Comparison of ENCODE assay signal across 1 cellular context in genomic region chr11:93116641-93117577, GRCh38.
A peak's percentile ranks its signal among the peaks of the same experiment; 100 is the strongest.
TF ChIP-seq lines count a peak whose summit lies in the region.

No MANE protein-coding gene starts in this region.

TF ChIP-seq in GM23338, 12 proteins besides CTCF, POLR2A, EP300 and RAD21 (continued from another document):
- peak; percentile 75; the same call in 1 of the 2 replicates for TF ChIP-seq POLR2AphosphoS5 (IDR thresholded peaks at IDR 0.05; ENCODE audit: low read depth)
- no peak for TF ChIP-seq ZNF114 (CRISPR knock-in tag; IDR thresholded peaks at IDR 0.05)
- no peak for TF ChIP-seq JUNB (IDR thresholded peaks at IDR 0.05; ENCODE audit: unreplicated experiment)
- TF ChIP-seq, protein P1, sequence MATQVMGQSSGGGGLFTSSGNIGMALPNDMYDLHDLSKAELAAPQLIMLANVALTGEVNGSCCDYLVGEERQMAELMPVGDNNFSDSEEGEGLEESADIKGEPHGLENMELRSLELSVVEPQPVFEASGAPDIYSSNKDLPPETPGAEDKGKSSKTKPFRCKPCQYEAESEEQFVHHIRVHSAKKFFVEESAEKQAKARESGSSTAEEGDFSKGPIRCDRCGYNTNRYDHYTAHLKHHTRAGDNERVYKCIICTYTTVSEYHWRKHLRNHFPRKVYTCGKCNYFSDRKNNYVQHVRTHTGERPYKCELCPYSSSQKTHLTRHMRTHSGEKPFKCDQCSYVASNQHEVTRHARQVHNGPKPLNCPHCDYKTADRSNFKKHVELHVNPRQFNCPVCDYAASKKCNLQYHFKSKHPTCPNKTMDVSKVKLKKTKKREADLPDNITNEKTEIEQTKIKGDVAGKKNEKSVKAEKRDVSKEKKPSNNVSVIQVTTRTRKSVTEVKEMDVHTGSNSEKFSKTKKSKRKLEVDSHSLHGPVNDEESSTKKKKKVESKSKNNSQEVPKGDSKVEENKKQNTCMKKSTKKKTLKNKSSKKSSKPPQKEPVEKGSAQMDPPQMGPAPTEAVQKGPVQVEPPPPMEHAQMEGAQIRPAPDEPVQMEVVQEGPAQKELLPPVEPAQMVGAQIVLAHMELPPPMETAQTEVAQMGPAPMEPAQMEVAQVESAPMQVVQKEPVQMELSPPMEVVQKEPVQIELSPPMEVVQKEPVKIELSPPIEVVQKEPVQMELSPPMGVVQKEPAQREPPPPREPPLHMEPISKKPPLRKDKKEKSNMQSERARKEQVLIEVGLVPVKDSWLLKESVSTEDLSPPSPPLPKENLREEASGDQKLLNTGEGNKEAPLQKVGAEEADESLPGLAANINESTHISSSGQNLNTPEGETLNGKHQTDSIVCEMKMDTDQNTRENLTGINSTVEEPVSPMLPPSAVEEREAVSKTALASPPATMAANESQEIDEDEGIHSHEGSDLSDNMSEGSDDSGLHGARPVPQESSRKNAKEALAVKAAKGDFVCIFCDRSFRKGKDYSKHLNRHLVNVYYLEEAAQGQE (IDR thresholded peaks at IDR 0.05; ENCODE audit: unreplicated experiment) = no peak
- TF ChIP-seq ZNF462 (CRISPR knock-in tag; IDR thresholded peaks at IDR 0.05) = peak; percentile 70
